Comparison of ENCODE assay signal across 8 cellular contexts in the genomic region with DNA sequence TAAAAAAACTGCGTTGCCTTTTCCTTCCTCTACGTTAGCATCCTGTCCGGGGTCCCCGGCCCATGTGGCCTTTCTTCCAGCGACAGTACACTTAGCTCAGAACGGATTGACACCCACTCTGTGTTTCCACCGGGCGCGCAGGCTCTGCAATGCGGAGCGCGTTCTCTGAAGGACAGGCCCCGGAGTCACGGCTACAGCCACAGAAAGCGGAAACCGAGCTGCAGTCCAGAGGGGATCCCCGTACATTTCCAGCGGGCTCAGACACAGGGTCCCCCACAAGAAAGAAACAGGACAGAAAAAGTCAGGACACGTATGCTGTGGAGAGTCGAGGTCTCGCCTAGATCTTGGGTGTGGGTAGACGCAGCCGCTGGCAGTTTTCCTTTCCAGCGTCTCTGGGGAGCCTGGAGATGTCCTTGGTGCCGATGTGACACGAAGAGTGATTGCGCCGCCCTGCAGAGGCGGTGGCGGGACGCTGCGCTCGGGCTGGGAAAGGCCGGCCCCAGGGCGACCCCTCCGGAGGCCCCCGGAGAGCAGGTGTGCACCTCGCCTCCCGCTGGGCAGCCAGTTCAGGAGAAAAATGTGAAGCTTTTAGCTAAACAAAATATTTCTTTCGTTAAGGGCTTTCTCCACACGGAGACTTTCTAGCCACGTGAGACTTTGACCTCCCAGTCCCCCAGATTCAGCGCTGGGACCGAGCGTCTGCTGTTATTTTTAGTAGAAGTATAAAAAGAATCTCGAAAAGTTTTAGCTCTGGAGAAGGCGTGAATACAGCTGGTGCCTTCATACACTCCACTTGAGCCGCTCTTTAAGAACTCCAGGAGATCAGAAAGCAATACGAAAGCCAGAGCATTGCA. TPM values are rescaled to one million over a fixed set of nuclear protein-coding genes. Genes with fewer than 3 reads are reported as not detected.
DNase-seq lines count a peak whose midpoint lies in the region; ATAC-seq and TF ChIP-seq lines count a peak whose summit lies in the region.

No MANE protein-coding gene starts in this region.

- no peak for DNase-seq in activated CD4-positive, CD25-positive, alpha-beta regulatory T cell (lab: John Stamatoyannopoulos, UW)
- DNase-seq in activated naive CD4-positive, alpha-beta T cell treated with Interleukin-2 at 50 U/mL for 16 hours: peak; percentile 39
- DNase-seq in heart right ventricle (peak; percentile 67 to 71), psoas muscle (peak; percentile 55 to 82)

- H3K27ac ChIP-seq in heart right ventricle: peak overlapping the region; percentile 85 to 98 (median 94)
- peak overlapping the region; percentile 79 for H3K27ac ChIP-seq in psoas muscle

- peak; percentile 32 to 34 for ATAC-seq in activated CD4-positive, CD25-positive, alpha-beta regulatory T cell treated with anti-CD3 and anti-CD28 coated beads, Interleukin-2, amount 50 U/mL, for 24 hours
- ATAC-seq in HG03460 (IDR thresholded peaks at IDR 0.05; ENCODE audit: unreplicated experiment) (peak; percentile 40), heart right ventricle (peak; percentile 47 to 77 (median 57)), psoas muscle (peak; percentile 37 to 74 (median 59)), GM21717 (IDR thresholded peaks at IDR 0.05; ENCODE audit: unreplicated experiment) (no peak), GM19328 (IDR thresholded peaks at IDR 0.05; ENCODE audit: unreplicated experiment) (no peak)

- peaks cover 0 to 62% (median 40%) of the 10 kb centered on the region in 9 donors for H3K4me1 ChIP-seq in heart right ventricle
- H3K4me1 ChIP-seq in psoas muscle: peaks cover 39% of the 10 kb centered on the region

- intact Hi-C loops in heart right ventricle (cut with DNase I) (loop anchor here in 9 of 10 donors (2.0 to 10.0 kb wide), 12 partner anchors 53 to 459 kb away; no protein-coding TSS in a partner anchor), psoas muscle (cut with DNase I) (loop anchor here (2.0 to 5.0 kb wide), 3 partner anchors 55 to 215 kb away; no protein-coding TSS in a partner anchor)

- no peaks in the 10 kb centered on the region for H3K9me3 ChIP-seq in heart right ventricle
- H3K9me3 ChIP-seq in psoas muscle: no peaks in the 10 kb centered on the region

- TF ChIP-seq CTCF in heart right ventricle (IDR thresholded peaks at IDR 0.05) (peak in 5 of 9 donors; percentile 16 to 41 (median 21)), psoas muscle (IDR thresholded peaks at IDR 0.05) (no peak)

- WGBS in heart right ventricle, 2 donors: 1 to 2% methylated on average over 49 of the region's 49 CpGs
- WGBS in psoas muscle, 3 donors: 1 to 4% (median 4%) methylated on average over 49 of the region's 49 CpGs

- H3K36me3 ChIP-seq in heart right ventricle: peaks cover 0 to 2% (median 0%) of the 10 kb centered on the region in 9 donors
- no peaks in the 10 kb centered on the region for H3K36me3 ChIP-seq in psoas muscle (ENCODE audit: insufficient read depth in 1 of 2, low read depth in 1 of 2)

- H3K27me3 ChIP-seq in heart right ventricle (peaks cover 0 to 6% (median 0%) of the 10 kb centered on the region in 7 donors), psoas muscle (ENCODE audit: insufficient read depth in 3 of 3, low read length in 2 of 3) (no peaks in the 10 kb centered on the region)

- H3K4me3 ChIP-seq in heart right ventricle: peak overlapping the region; percentile 35 to 73 (median 60)
- peak overlapping the region; percentile 65 for H3K4me3 ChIP-seq in psoas muscle

RNA-seq across cellular contexts. Expression of a gene that starts 1.3 kb away (rescaled TPM):
- 100 to 1,000 TPM in 1 of 10 donors, 10 to 100 TPM in 9; 17.7 to 102 (median 49.3) TPM for total RNA-seq in heart right ventricle
- 10 to 100 TPM; 18.5 to 23.2 TPM for polyA plus RNA-seq in heart right ventricle
- 10 to 100 TPM in 3 of 4 donors, 1 to 10 TPM in 1; 7.8 to 23.2 (median 13.7) TPM for total RNA-seq in psoas muscle
- 10 to 100 TPM; 14.7 to 25.3 (median 20.4) TPM for polyA plus RNA-seq in psoas muscle

Comparison
In these comparisons a context has a peak if more than half of its experiments do, and no peak if none do; other contexts are left out.
1. ATAC-seq: peak in activated CD4-positive, CD25-positive, alpha-beta regulatory T cell treated with anti-CD3 and anti-CD28 coated beads, Interleukin-2, amount 50 U/mL, for 24 hours (2 of 2), HG03460 (single experiment), heart right ventricle (8 of 8) and psoas muscle (4 of 4); none in GM21717 (single experiment) and GM19328 (single experiment).
2. DNase-seq: peak in activated naive CD4-positive, alpha-beta T cell treated with Interleukin-2 at 50 U/mL for 16 hours (single experiment), heart right ventricle (2 of 2) and psoas muscle (2 of 2); none in activated CD4-positive, CD25-positive, alpha-beta regulatory T cell (0 of 4).